Comparison of ENCODE assay signal across 1 cellular context in genomic region chr10:93026072-93026471, GRCh38.
TF ChIP-seq lines count a peak whose summit lies in the region.

No MANE protein-coding gene starts in this region.

TF ChIP-seq in IMR-90, 13 proteins besides CTCF, POLR2A, EP300 and RAD21 (continued from another document):
- TF ChIP-seq USF2 (IDR thresholded peaks at IDR 0.05; ENCODE audit: low read depth, low read length) = no peak
